Comparison of ENCODE assay signal across 16 cellular contexts in the genomic region with DNA sequence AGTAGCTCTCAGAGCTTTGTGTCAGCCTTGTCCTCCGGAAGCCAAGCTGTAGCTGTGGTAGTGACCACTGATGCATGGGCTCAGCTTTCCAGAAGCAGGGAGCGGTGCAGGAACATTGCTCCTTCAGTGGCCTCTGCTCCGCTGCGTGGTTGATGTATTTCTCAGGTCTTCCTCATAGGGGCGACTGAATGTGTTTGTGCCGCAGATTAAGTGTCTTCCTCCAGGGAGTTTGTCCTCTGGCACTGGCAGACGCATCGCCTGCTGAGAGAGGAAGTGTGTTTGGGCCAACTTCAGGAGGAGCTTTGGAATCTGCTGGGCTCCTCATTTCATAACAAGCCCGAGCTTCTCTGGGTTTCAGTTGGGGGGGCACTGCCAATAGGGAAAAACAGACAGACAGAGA.
DNase-seq lines count a peak whose midpoint lies in the region; ATAC-seq, FAIRE-seq and TF ChIP-seq lines count a peak whose summit lies in the region.
"Had no signal": no experiment of that assay in that cellular context is flagged by ENCODE, and none has a peak within 500 bp of the region (broad histone marks: within the 10 kb centered on the region; RNA-seq: fewer than 3 reads in every experiment).

No MANE protein-coding gene starts in this region.

- DNase-seq in DMS 273 treated with DMSO at 0.1 percent for 48 hours (lab: John Stamatoyannopoulos, UW) (peak; percentile 53), MG63 (peak; percentile 15), K562 (ENCODE audit: extremely low read depth in 1 of 4, low spot score in 3 of 4) (no peak), dedifferentiated amniotic fluid mesenchymal stem cell (ENCODE audit: extremely low spot score) (no peak), MV-4-11 (lab: John Stamatoyannopoulos, UW) (no peak), foreskin keratinocyte (no peak)
- DNase-seq: activated naive CD8-positive, alpha-beta T cell treated with anti-CD3 and anti-CD28 coated beads, Interleukin-2, amount 10 ng/mL, durations not matched to agents 7 days and 5 days; activated T-cell treated with anti-CD3 and anti-CD28 coated beads, Interleukin-2, amount 50 U/mL, for 4 hours; effector CD4-positive, alpha-beta T cell; NK-92 treated with Interleukin-12 subunit alpha and Interleukin-12 subunit beta, amount 100 ng/mL, for 24 hours; uterus had no signal

- intact Hi-C loops in K562 (cut with micrococcal nuclease), result no loop called here

- no peak for TF ChIP-seq POLR2A in K562 (conservative IDR thresholded peaks at IDR 0.05)

- H3K4me1 ChIP-seq in K562 (replicated peaks in 1 of 2; ENCODE audit: control insufficient read depth in 2 of 2, insufficient read depth in 2 of 2, low read length in 2 of 2) (no peaks in the 10 kb centered on the region), parathyroid adenoma (peaks cover 29% of the 10 kb centered on the region), foreskin keratinocyte (no peaks in the 10 kb centered on the region)
- H3K4me1 ChIP-seq: uterus had no signal

- FAIRE-seq in K562 (lab: Jason Lieb, UNC), result no peak
- FAIRE-seq: GM12891 had no signal

- 4% methylated on average over 9 of the region's 9 CpGs for WGBS in K562 (ENCODE audit: insufficient coverage, low coverage, missing lambda C conversion rate)

- TF ChIP-seq EP300 in K562 (IDR thresholded peaks at IDR 0.05; ENCODE audit: low read length), result no peak

- ATAC-seq in K562 (peak; percentile 56; the same call in 2 of the 3 replicates), HG03175 (IDR thresholded peaks at IDR 0.05; ENCODE audit: unreplicated experiment) (no peak), foreskin keratinocyte (no peak)
- ATAC-seq: activated T-cell treated with anti-CD3 and anti-CD28 coated beads, Interleukin-2, amount 50 U/mL, for 4 hours had no signal

- H3K4me3 ChIP-seq in MG63 (no peak overlapping the region), K562 (no peak overlapping the region), parathyroid adenoma (ENCODE audit: low read depth, low read length) (no peak overlapping the region)
- H3K4me3 ChIP-seq: skin epidermis, uterus had no signal

- no peak overlapping the region for H2AFZ ChIP-seq in K562 (ENCODE audit: low read depth, low read length)
- H2AFZ ChIP-seq in parathyroid adenoma, result peak overlapping the region; percentile 81

- H3K4me2 ChIP-seq in K562 (ENCODE audit: insufficient read depth, low read length) (no peak overlapping the region), parathyroid adenoma (ENCODE audit: low read length) (no peak overlapping the region)

- H3K9me1 ChIP-seq in K562 (ENCODE audit: control insufficient read depth, insufficient read depth, low read length), result no peaks in the 10 kb centered on the region

- CTCF ChIA-PET in K562 (lab: Yijun Ruan, JAX; ENCODE audit: low intra/inter-chr PET ratio), result no interaction called here

- in situ Hi-C loops in K562 (cut with MboI), result no loop called here

- H3K9me3 ChIP-seq in MG63 (no peaks in the 10 kb centered on the region), K562 (replicated peaks; ENCODE audit: control insufficient read depth, insufficient read depth, low read depth, low read length) (no peaks in the 10 kb centered on the region), parathyroid adenoma (ENCODE audit: control insufficient read depth, low read length) (no peaks in the 10 kb centered on the region)
- H3K9me3 ChIP-seq: neutrophil, uterus had no signal

- no peak for TF ChIP-seq RAD21 in K562 (CRISPR knock-in tag; conservative IDR thresholded peaks at IDR 0.05 in 1 of 2, IDR thresholded peaks at IDR 0.05 in 1 of 2)

- no peak overlapping the region for H3K27ac ChIP-seq in K562 (ENCODE audit: extremely low read depth, low read depth, low read length)
- H3K27ac ChIP-seq in parathyroid adenoma, result no peak overlapping the region
- no peak overlapping the region for H3K27ac ChIP-seq in foreskin keratinocyte
- H3K27ac ChIP-seq: neutrophil, skin epidermis, uterus had no signal

- H3K9ac ChIP-seq in K562 (ENCODE audit: insufficient read depth in 1 of 2, low read depth in 2 of 2, low read length in 2 of 2) (no peak overlapping the region), parathyroid adenoma (no peak overlapping the region)

- no peaks in the 10 kb centered on the region for H3K27me3 ChIP-seq in MG63
- H3K27me3 ChIP-seq in K562 (ENCODE audit: control insufficient read depth in 2 of 2, insufficient read depth in 2 of 2, low read length in 2 of 2), result peaks cover 0 to 18% of the 10 kb centered on the region in 2 experiments; a peak in 2 of 5 replicates
- H3K27me3 ChIP-seq in parathyroid adenoma (ENCODE audit: control insufficient read depth, insufficient read depth, low read length), result no peaks in the 10 kb centered on the region
- no peaks in the 10 kb centered on the region for H3K27me3 ChIP-seq in foreskin keratinocyte
- H3K27me3 ChIP-seq: neutrophil, uterus had no signal

- H3K36me3 ChIP-seq in MG63 (no peaks in the 10 kb centered on the region), K562 (ENCODE audit: control insufficient read depth, insufficient read depth, low read length) (no peaks in the 10 kb centered on the region), parathyroid adenoma (ENCODE audit: control insufficient read depth, insufficient read depth, low read length) (no peaks in the 10 kb centered on the region)
- H3K36me3 ChIP-seq: neutrophil, uterus had no signal

- H3K79me2 ChIP-seq in K562 (ENCODE audit: control insufficient read depth, insufficient read depth, low read length) (no peaks in the 10 kb centered on the region), parathyroid adenoma (no peaks in the 10 kb centered on the region)

- TF ChIP-seq CTCF in K562 (IDR thresholded peaks at IDR 0.05 in 2 of 3, conservative IDR thresholded peaks at IDR 0.05 in 1 of 3; ENCODE audit: insufficient read depth in 2 of 3, low read depth in 1 of 3, low read length in 3 of 3), result no peak
- TF ChIP-seq CTCF in parathyroid adenoma (IDR thresholded peaks at IDR 0.05), result peak; percentile 17
- no peak for TF ChIP-seq CTCF in foreskin keratinocyte (conservative IDR thresholded peaks at IDR 0.05)

- POLR2A ChIA-PET in K562 (lab: Yijun Ruan, JAX), result no interaction called here

- BruUV-seq in K562 (replicated peaks; lab: Mats Ljungman, UMichigan), result no TSS peak

- no peaks in the 10 kb centered on the region for H4K20me1 ChIP-seq in K562 (replicated peaks; ENCODE audit: control insufficient read depth, insufficient read depth, low read length)

TF ChIP-seq in K562, 482 proteins besides CTCF, POLR2A, EP300 and RAD21 (continues in another document):
- TF ChIP-seq EWSR1 (IDR thresholded peaks at IDR 0.05; ENCODE audit: borderline replicate concordance, low read depth, partially characterized antibody), result no peak
- no peak for TF ChIP-seq ZNF316 (IDR thresholded peaks at IDR 0.05)
- no peak for TF ChIP-seq NBN (IDR thresholded peaks at IDR 0.05; ENCODE audit: low read depth)
- TF ChIP-seq L3MBTL2 (IDR thresholded peaks at IDR 0.05), result no peak
- TF ChIP-seq POLR2B (IDR thresholded peaks at IDR 0.05; ENCODE audit: low read depth, partially characterized antibody), result no peak
- TF ChIP-seq, protein P1, sequence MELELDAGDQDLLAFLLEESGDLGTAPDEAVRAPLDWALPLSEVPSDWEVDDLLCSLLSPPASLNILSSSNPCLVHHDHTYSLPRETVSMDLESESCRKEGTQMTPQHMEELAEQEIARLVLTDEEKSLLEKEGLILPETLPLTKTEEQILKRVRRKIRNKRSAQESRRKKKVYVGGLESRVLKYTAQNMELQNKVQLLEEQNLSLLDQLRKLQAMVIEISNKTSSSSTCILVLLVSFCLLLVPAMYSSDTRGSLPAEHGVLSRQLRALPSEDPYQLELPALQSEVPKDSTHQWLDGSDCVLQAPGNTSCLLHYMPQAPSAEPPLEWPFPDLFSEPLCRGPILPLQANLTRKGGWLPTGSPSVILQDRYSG (tag; conservative IDR thresholded peaks at IDR 0.05; ENCODE audit: low read depth), result no peak
- TF ChIP-seq ZSCAN32 (CRISPR knock-in tag; IDR thresholded peaks at IDR 0.05), result no peak
- no peak for TF ChIP-seq ZNF212 (CRISPR knock-in tag; IDR thresholded peaks at IDR 0.05)
- no peak for TF ChIP-seq GTF2F1 (IDR thresholded peaks at IDR 0.05; ENCODE audit: low read depth, low read length)
- no peak for TF ChIP-seq TRIM24 (IDR thresholded peaks at IDR 0.05)
- no peak for TF ChIP-seq ETV5 (CRISPR knock-in tag; IDR thresholded peaks at IDR 0.05; ENCODE audit: low read depth)
- TF ChIP-seq, protein P2, sequence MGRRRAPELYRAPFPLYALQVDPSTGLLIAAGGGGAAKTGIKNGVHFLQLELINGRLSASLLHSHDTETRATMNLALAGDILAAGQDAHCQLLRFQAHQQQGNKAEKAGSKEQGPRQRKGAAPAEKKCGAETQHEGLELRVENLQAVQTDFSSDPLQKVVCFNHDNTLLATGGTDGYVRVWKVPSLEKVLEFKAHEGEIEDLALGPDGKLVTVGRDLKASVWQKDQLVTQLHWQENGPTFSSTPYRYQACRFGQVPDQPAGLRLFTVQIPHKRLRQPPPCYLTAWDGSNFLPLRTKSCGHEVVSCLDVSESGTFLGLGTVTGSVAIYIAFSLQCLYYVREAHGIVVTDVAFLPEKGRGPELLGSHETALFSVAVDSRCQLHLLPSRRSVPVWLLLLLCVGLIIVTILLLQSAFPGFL (CRISPR knock-in tag; IDR thresholded peaks at IDR 0.05), result no peak
- TF ChIP-seq RFX5 (IDR thresholded peaks at IDR 0.05; ENCODE audit: low read depth, low read length), result no peak
- TF ChIP-seq, protein P3, sequence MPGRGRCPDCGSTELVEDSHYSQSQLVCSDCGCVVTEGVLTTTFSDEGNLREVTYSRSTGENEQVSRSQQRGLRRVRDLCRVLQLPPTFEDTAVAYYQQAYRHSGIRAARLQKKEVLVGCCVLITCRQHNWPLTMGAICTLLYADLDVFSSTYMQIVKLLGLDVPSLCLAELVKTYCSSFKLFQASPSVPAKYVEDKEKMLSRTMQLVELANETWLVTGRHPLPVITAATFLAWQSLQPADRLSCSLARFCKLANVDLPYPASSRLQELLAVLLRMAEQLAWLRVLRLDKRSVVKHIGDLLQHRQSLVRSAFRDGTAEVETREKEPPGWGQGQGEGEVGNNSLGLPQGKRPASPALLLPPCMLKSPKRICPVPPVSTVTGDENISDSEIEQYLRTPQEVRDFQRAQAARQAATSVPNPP (IDR thresholded peaks at IDR 0.05; ENCODE audit: borderline replicate concordance, insufficient read depth, insufficient read length), result no peak
- TF ChIP-seq SREBF1 (IDR thresholded peaks at IDR 0.05; ENCODE audit: borderline replicate concordance, low read depth, low read length), result no peak

Comparison
In these comparisons a context has a peak if more than half of its experiments do, and no peak if none do; other contexts are left out.
1. DNase-seq: peak in DMS 273 treated with DMSO at 0.1 percent for 48 hours (single experiment) and MG63 (single experiment); none in K562 (0 of 4), dedifferentiated amniotic fluid mesenchymal stem cell (single experiment), MV-4-11 (single experiment) and foreskin keratinocyte (0 of 2).